14 cellular contexts compared by ENCODE assay signal in the genomic region with DNA sequence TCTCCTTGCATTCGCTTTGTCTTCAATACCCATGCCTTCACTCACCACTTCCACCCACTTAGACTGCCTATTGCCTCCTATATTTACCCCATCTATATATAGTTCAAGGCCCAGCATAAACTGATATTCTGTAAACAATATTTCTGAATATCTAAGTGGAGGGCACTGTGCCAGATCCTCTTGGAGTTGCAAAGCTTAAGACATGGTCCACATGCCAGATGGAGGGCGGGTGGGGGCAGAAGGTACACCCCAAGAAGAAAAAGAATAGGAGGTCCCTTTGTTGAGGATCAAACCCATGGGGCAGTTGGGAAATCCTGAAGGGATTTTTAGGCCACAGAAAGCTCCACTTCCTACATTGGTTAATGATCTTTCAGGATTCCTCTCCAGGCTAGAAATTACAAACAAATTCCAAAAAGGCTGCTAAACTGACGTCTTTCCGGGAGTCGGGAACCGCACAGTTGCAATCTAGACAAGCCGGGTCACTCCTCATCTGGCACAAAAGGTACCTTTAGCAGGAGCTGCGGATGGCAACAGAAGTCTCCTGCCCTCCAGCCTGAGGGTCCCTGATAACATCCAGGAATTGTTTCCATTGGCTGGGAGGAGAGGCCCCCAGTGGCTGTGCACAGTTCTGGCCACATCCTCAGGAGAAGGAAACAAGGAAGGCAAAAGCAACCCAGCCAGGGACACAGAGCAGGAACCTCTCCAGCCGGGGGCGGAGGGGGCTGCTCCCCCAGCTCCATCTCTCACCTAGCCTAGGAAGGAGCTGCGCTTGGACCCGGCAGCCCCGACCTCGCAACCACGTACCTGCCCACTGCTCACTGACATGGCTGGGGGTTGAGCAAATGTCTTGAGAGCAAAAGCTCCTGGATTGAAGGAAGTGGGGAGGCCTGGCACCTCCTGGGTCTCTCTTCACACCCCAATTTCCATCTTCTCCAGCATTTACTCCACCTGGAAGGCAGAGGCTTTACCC. TPM values are rescaled to one million over a fixed set of nuclear protein-coding genes. Genes with fewer than 3 reads are reported as not detected.
DNase-seq lines count a peak whose midpoint lies in the region; ATAC-seq and TF ChIP-seq lines count a peak whose summit lies in the region.
"Had no signal": no experiment of that assay in that cellular context is flagged by ENCODE, and none has a peak within 500 bp of the region (broad histone marks: within the 10 kb centered on the region; RNA-seq: fewer than 3 reads in every experiment).

No MANE protein-coding gene starts in this region.

- POLR2A ChIA-PET in HEK293T (lab: Yijun Ruan, JAX), result no interaction called here

- H3K4me3 ChIP-seq in fibroblast of villous mesenchyme (ENCODE audit: low read depth, low read length) (no peak overlapping the region), muscle layer of duodenum (ENCODE audit: low read depth in 1 of 2, low read length in 2 of 2) (no peak overlapping the region), upper lobe of right lung (no peak overlapping the region)
- H3K4me3 ChIP-seq: adrenal gland had no signal

- intact Hi-C loops in upper lobe of right lung (cut with DNase I), result loop anchor here (5.0 to 10.0 kb wide), 3 partner anchors 90 to 200 kb away; partner anchors contain the start of gene PLCG1

- CTCF ChIA-PET in HEK293T (lab: Yijun Ruan, JAX), result interaction anchor here (0.6 kb wide), 1 partner anchor 102 kb away, joined by 3 read pairs; no protein-coding TSS in a partner anchor

- peak; percentile 28 for DNase-seq in activated effector memory CD4-positive, alpha-beta T cell treated with anti-CD3 and anti-CD28 coated beads, Interleukin-2, amount 50 U/mL, for 16 hours
- DNase-seq in activated effector memory CD4-positive, alpha-beta T cell treated with Interleukin-2 at 50 U/mL for 16 hours, result no peak
- DNase-seq in fibroblast of villous mesenchyme (ENCODE audit: low read depth), result peak; percentile 69
- DNase-seq in upper lobe of right lung, result no peak
- DNase-seq in HEK293T (ENCODE audit: extremely low spot score), result no peak
- DNase-seq in activated naive CD4-positive, alpha-beta T cell treated with anti-CD3 and anti-CD28 coated beads, Interleukin-2, amount 50 U/mL, for 16 hours, result no peak
- DNase-seq: activated CD4-positive, alpha-beta T cell treated with anti-CD3 and anti-CD28 coated beads, Interleukin-2, amount 50 U/mL, for 4 hours; immature natural killer cell; NCI-H1105 treated with DMSO at 0.1 percent for 48 hours; NK-92 treated with Interleukin-12 subunit alpha and Interleukin-12 subunit beta, amount 100 ng/mL, for 24 hours had no signal

- no peak for ATAC-seq in upper lobe of right lung
- no peak for ATAC-seq in HG03045 (IDR thresholded peaks at IDR 0.05; ENCODE audit: unreplicated experiment)

- H3K9me3 ChIP-seq in muscle layer of duodenum (ENCODE audit: control insufficient read depth in 1 of 2, low read length in 2 of 2) (no peaks in the 10 kb centered on the region), upper lobe of right lung (no peaks in the 10 kb centered on the region)
- H3K9me3 ChIP-seq: adrenal gland had no signal

- peak overlapping the region; percentile 32 for H3K27ac ChIP-seq in muscle layer of duodenum (ENCODE audit: low read length)
- peak overlapping the region; percentile 37 for H3K27ac ChIP-seq in upper lobe of right lung

- H3K27me3 ChIP-seq in muscle layer of duodenum (ENCODE audit: low read depth, low read length) (no peaks in the 10 kb centered on the region), upper lobe of right lung (no peaks in the 10 kb centered on the region)
- H3K27me3 ChIP-seq: adrenal gland had no signal

- H3K4me1 ChIP-seq in muscle layer of duodenum (ENCODE audit: control insufficient read depth in 1 of 2, insufficient read depth in 2 of 2, low read length in 2 of 2) (peaks cover 0 to 5% of the 10 kb centered on the region in 2 donors), upper lobe of right lung (peaks cover 16% of the 10 kb centered on the region)

- no peaks in the 10 kb centered on the region for H3K36me3 ChIP-seq in muscle layer of duodenum (ENCODE audit: control insufficient read depth in 1 of 2, insufficient read depth in 2 of 2, low read length in 2 of 2)
- H3K36me3 ChIP-seq in upper lobe of right lung, result no peaks in the 10 kb centered on the region
- H3K36me3 ChIP-seq: adrenal gland had no signal

- TF ChIP-seq CTCF in fibroblast of villous mesenchyme (IDR thresholded peaks at IDR 0.05; ENCODE audit: insufficient read depth, low read depth, low read length), result no peak
- TF ChIP-seq CTCF in upper lobe of right lung (IDR thresholded peaks at IDR 0.05), result no peak

TF ChIP-seq in HEK293T, 16 proteins besides CTCF, POLR2A, EP300 and RAD21:
- TF ChIP-seq ZNF384 (IDR thresholded peaks at IDR 0.05), result no peak
- no peak for TF ChIP-seq TARDBP (IDR thresholded peaks at IDR 0.05)

RNA-seq across cellular contexts. Expression of gene LPIN3, which starts 5.9 kb away (rescaled TPM):
- total RNA-seq in fibroblast of villous mesenchyme, result 5.6 and 7.4 TPM in 2 replicates
- total RNA-seq in upper lobe of right lung, result 18.4 TPM

RNA-seq across cellular contexts. Expression of gene ZHX3, which starts 17.2 kb away (rescaled TPM):
- total RNA-seq in fibroblast of villous mesenchyme (38.7 and 39.3 TPM in 2 replicates), upper lobe of right lung (45.3 TPM)

RNA-seq across cellular contexts. Expression of gene EMILIN3, which starts 31.9 kb away (rescaled TPM):
- total RNA-seq in fibroblast of villous mesenchyme (under 0.01 TPM in 1 of 2 replicates, not detected in the other), upper lobe of right lung (not detected)
- total RNA-seq: A172 had no signal

Comparison
In these comparisons a context has a peak if more than half of its experiments do, and no peak if none do; other contexts are left out.
1. DNase-seq: peak in activated effector memory CD4-positive, alpha-beta T cell treated with anti-CD3 and anti-CD28 coated beads, Interleukin-2, amount 50 U/mL, for 16 hours (single experiment) and fibroblast of villous mesenchyme (single experiment); none in activated effector memory CD4-positive, alpha-beta T cell treated with Interleukin-2 at 50 U/mL for 16 hours (single experiment), upper lobe of right lung (single experiment), HEK293T (single experiment) and activated naive CD4-positive, alpha-beta T cell treated with anti-CD3 and anti-CD28 coated beads, Interleukin-2, amount 50 U/mL, for 16 hours (single experiment).